In the genomic region with DNA sequence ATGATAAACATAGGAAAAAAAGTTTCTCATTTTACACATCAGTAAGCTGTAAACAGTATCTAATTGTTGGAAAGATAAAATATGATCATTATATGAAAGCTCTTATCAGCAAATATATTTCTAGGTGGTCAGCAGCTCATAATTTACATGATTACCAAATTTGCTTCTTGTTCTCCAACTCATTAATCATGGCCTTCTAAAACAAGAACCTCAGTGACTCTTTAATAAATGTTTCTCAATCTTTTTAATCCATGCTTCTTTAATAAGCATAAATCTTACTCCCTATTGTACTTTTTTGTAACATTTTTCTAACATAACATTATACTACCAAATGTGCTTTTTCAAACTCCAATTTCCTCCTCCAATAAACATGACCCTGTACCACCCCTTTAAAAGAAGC, we compare ENCODE assay signal across 1 cellular context.
TF ChIP-seq lines count a peak whose summit lies in the region.

No MANE protein-coding gene starts in this region.

TF ChIP-seq in H1, 55 proteins besides CTCF, POLR2A, EP300 and RAD21:
- TF ChIP-seq POLR2AphosphoS5 (IDR thresholded peaks at IDR 0.05; ENCODE audit: low read depth, low read length), result no peak
- no peak for TF ChIP-seq CEBPB (IDR thresholded peaks at IDR 0.05; ENCODE audit: low read depth, low read length)
- TF ChIP-seq SUZ12 (IDR thresholded peaks at IDR 0.05; ENCODE audit: low read length), result no peak
- no peak for TF ChIP-seq KDM4A (IDR thresholded peaks at IDR 0.05; ENCODE audit: low read depth, low read length, severe bottlenecking)
- no peak for TF ChIP-seq TCF12 (IDR thresholded peaks at IDR 0.05; ENCODE audit: low read depth, low read length)
- TF ChIP-seq RFX5 (IDR thresholded peaks at IDR 0.05; ENCODE audit: borderline replicate concordance, low read depth, low read length), result no peak
- TF ChIP-seq NRF1 (IDR thresholded peaks at IDR 0.05; ENCODE audit: low read depth, low read length), result no peak
- TF ChIP-seq HDAC6 (IDR thresholded peaks at IDR 0.05; ENCODE audit: low read depth, low read length), result no peak
- no peak for TF ChIP-seq BACH1 (IDR thresholded peaks at IDR 0.05; ENCODE audit: low read length)
- no peak for TF ChIP-seq RNF2 (IDR thresholded peaks at IDR 0.05; ENCODE audit: borderline replicate concordance, low read depth, low read length, missing control alignments, poor library complexity, severe bottlenecking)
- TF ChIP-seq EZH2 (IDR thresholded peaks at IDR 0.05; ENCODE audit: low read depth, low read length, severe bottlenecking), result no peak
- no peak for TF ChIP-seq JUND (IDR thresholded peaks at IDR 0.05; ENCODE audit: low read length)
- no peak for TF ChIP-seq GABPA (IDR thresholded peaks at IDR 0.05; ENCODE audit: borderline replicate concordance, insufficient read depth, low read length)
- no peak for TF ChIP-seq CREB1 (IDR thresholded peaks at IDR 0.05)
- no peak for TF ChIP-seq FOSL1 (IDR thresholded peaks at IDR 0.05; ENCODE audit: insufficient read depth, low read depth, low read length)
TF ChIP-seq in H1: peak in this region for 0.
